ENCODE assay signal across 9 cellular contexts in the genomic region with DNA sequence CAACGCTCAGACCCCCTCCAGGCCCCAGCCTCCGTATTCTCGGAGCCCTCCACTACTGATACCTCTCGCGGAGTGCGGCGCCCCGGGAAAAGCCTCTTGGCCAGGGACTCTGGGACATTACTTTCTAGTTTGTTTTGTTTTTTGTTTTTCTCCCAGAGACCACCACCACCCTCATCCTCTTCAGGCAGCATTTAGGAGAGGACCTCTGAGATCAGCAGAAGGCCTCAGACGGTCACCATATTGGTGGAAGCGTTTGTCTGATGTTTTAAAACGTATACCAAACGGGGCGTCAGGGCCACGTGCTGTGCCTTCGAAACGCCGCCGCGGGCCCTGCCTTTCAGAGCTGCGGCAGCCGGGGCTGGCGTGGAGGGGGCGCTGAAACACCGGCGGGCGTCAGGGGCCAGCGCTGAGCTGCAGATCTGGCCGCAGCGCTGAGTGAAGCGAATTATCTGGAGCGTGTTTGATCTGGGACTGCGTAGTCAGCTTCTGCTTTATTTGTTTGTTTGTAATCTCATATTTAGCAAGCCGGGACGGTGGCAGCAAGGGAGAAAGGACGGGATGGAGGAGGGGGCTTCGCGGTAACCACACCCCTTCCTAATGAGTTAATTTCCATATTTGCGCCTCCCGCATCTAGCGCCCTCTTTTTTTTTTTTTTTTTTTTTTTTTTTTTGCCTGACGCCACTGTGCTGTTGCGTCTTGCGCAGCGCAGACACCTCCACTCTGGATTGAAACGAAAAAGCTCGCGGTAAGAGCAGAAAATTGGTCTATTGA. TPM values are rescaled to one million over a fixed set of nuclear protein-coding genes. Genes with fewer than 3 reads are reported as not detected.
DNase-seq lines count a peak whose midpoint lies in the region; ATAC-seq and TF ChIP-seq lines count a peak whose summit lies in the region.
"Had no signal": no experiment of that assay in that cellular context is flagged by ENCODE, and none has a peak within 500 bp of the region (broad histone marks: within the 10 kb centered on the region; RNA-seq: fewer than 3 reads in every experiment).

No MANE protein-coding gene starts in this region.

- CTCF ChIA-PET in CD8-positive, alpha-beta memory T cell (lab: Charles Lee), result no interaction called here
- CTCF ChIA-PET in PC-3 (lab: Charles Lee), result interaction anchor here (0.6 kb wide), 1 partner anchor 163 kb away, joined by 6 read pairs; no protein-coding TSS in a partner anchor

- peaks cover 90 to 97% of the 10 kb centered on the region in 2 donors for H3K27me3 Mint-ChIP-seq in CD8-positive, alpha-beta memory T cell
- peaks cover 100% of the 10 kb centered on the region for H3K27me3 Mint-ChIP-seq in nephron (ENCODE audit: low read depth)

- peak; percentile 15 to 32 (median 17) for TF ChIP-seq CTCF in nephron (IDR thresholded peaks at IDR 0.05; ENCODE audit: unreplicated experiment in 3 of 3)
- TF ChIP-seq CTCF in PC-3 (conservative IDR thresholded peaks at IDR 0.05; ENCODE audit: low read depth, low read length), result no peak

- POLR2A ChIA-PET in CD8-positive, alpha-beta memory T cell (lab: Charles Lee), result no interaction called here
- POLR2A ChIA-PET in PC-3 (lab: Charles Lee; ENCODE audit: unreplicated experiment), result no interaction called here

- H3K9me3 Mint-ChIP-seq in CD8-positive, alpha-beta memory T cell, result peaks cover 8 to 61% (median 49%) of the 10 kb centered on the region in 5 donors
- peaks cover 8% of the 10 kb centered on the region for H3K9me3 Mint-ChIP-seq in nephron

- H3K4me2 ChIP-seq in PC-3 (ENCODE audit: low read length), result no peak overlapping the region

- no peaks in the 10 kb centered on the region for H3K36me3 ChIP-seq in CD8-positive, alpha-beta memory T cell (ENCODE audit: insufficient read depth, low read length)
- H3K36me3 ChIP-seq in duodenal mucosa (ENCODE audit: control insufficient read depth in 1 of 2, insufficient read depth in 2 of 2, low read length in 2 of 2) (no peaks in the 10 kb centered on the region), PC-3 (ENCODE audit: low read depth, low read length) (no peaks in the 10 kb centered on the region)

- BruUV-seq in PC-3 (replicated peaks; lab: Mats Ljungman, UMichigan), result no TSS peak

- H4K20me1 ChIP-seq in PC-3 (ENCODE audit: low read length), result no peaks in the 10 kb centered on the region

- H3K36me3 Mint-ChIP-seq in CD8-positive, alpha-beta memory T cell, result peaks cover 0 to 5% (median 2%) of the 10 kb centered on the region in 3 donors
- H3K36me3 Mint-ChIP-seq in nephron (ENCODE audit: low read depth), result no peaks in the 10 kb centered on the region

- no peaks in the 10 kb centered on the region for H3K9me3 ChIP-seq in CD8-positive, alpha-beta memory T cell (ENCODE audit: low read length)
- no peaks in the 10 kb centered on the region for H3K9me3 ChIP-seq in duodenal mucosa (ENCODE audit: control insufficient read depth in 1 of 2, low read length in 2 of 2)
- H3K9me3 ChIP-seq in PC-3 (ENCODE audit: low read length), result no peaks in the 10 kb centered on the region

- ATAC-seq in HG03378 (IDR thresholded peaks at IDR 0.05; ENCODE audit: unreplicated experiment) (no peak), PC-3 (no peak)

- no peaks in the 10 kb centered on the region for H3K9me2 ChIP-seq in PC-3 (replicated peaks; ENCODE audit: low read length)

- H3K4me1 ChIP-seq in CD8-positive, alpha-beta memory T cell (ENCODE audit: insufficient read depth, low read length), result peaks cover 5% of the 10 kb centered on the region
- H3K4me1 ChIP-seq in duodenal mucosa (ENCODE audit: control insufficient read depth in 1 of 2, insufficient read depth in 2 of 2, low read length in 2 of 2) (peaks cover 5 to 6% of the 10 kb centered on the region in 2 donors), PC-3 (ENCODE audit: insufficient read depth, low read length) (no peaks in the 10 kb centered on the region)

- no peaks in the 10 kb centered on the region for H3K79me2 ChIP-seq in PC-3 (ENCODE audit: low read length)

- H3K27me3 ChIP-seq in CD8-positive, alpha-beta memory T cell (ENCODE audit: insufficient read depth, low read length, poor library complexity, severe bottlenecking), result peaks cover 75% of the 10 kb centered on the region
- peaks cover 85 to 92% of the 10 kb centered on the region in 2 donors for H3K27me3 ChIP-seq in duodenal mucosa (ENCODE audit: control insufficient read depth in 1 of 2, insufficient read depth in 2 of 2, low read length in 2 of 2)
- H3K27me3 ChIP-seq in PC-3 (ENCODE audit: low read length), result peaks cover 94% of the 10 kb centered on the region

- no peak overlapping the region for H2AFZ ChIP-seq in PC-3 (ENCODE audit: low read length)

- intact Hi-C loops in PC-3 (cut with micrococcal nuclease), result no loop called here

- H3K4me3 ChIP-seq in CD8-positive, alpha-beta memory T cell (ENCODE audit: low read length), result no peak overlapping the region
- H3K4me3 ChIP-seq in duodenal mucosa (ENCODE audit: low read depth in 1 of 2, low read length in 2 of 2) (peak overlapping the region; percentile 62 to 71), PC-3 (ENCODE audit: low read length) (no peak overlapping the region)

- H3K27ac Mint-ChIP-seq in CD8-positive, alpha-beta memory T cell, result no peak overlapping the region
- no peak overlapping the region for H3K27ac Mint-ChIP-seq in nephron

- H3K9ac ChIP-seq in duodenal mucosa (ENCODE audit: low read depth in 1 of 2, low read length in 2 of 2) (no peak overlapping the region), PC-3 (ENCODE audit: low read length) (no peak overlapping the region)

- peaks cover 13 to 21% (median 13%) of the 10 kb centered on the region in 3 donors for H3K4me1 Mint-ChIP-seq in CD8-positive, alpha-beta memory T cell
- H3K4me1 Mint-ChIP-seq in nephron, result peaks cover 21% of the 10 kb centered on the region

- peak overlapping the region; percentile 9 to 79 (median 57) for H3K4me3 Mint-ChIP-seq in CD8-positive, alpha-beta memory T cell
- peak overlapping the region; percentile 78 to 83 (median 80) for H3K4me3 Mint-ChIP-seq in nephron

- H3F3A ChIP-seq in PC-3 (ENCODE audit: low read length, unreplicated experiment), result no peaks in the 10 kb centered on the region

- no peak for DNase-seq in CD8-positive, alpha-beta memory T cell
- DNase-seq in NCI-H146 treated with DMSO at 0.1 percent for 48 hours (lab: John Stamatoyannopoulos, UW; ENCODE audit: unreplicated experiment), result peak; percentile 98
- DNase-seq in stimulated activated CD4-positive, alpha-beta T cell treated with anti-CD3 and anti-CD28 coated beads, Interleukin-2, amount 100 ng/mL, for 48 hours, result no peak
- DNase-seq in PC-3, result no peak
- no peak for DNase-seq in NCI-H226

- no peak overlapping the region for H3K27ac ChIP-seq in CD8-positive, alpha-beta memory T cell (ENCODE audit: low read depth, low read length)
- no peak overlapping the region for H3K27ac ChIP-seq in duodenal mucosa (ENCODE audit: low read depth, low read length)
- H3K27ac ChIP-seq in PC-3 (ENCODE audit: low read length), result no peak overlapping the region

RNA-seq across cellular contexts. Expression of a gene that starts 14.8 kb away (rescaled TPM):
- total RNA-seq in CD8-positive, alpha-beta memory T cell, result not detected
- polyA plus RNA-seq in CD8-positive, alpha-beta memory T cell, result not detected
- not detected in 2 replicates for total RNA-seq in PC-3 (2014; rRNA removed)
- total RNA-seq: T-helper 1 cell treated with Interleukin-12 subunit alpha and Interleukin-12 subunit beta and Interleukin-4 antibody, amounts not matched to agents 30 ng/mL and 1 ng/mL, for 36 hours had no signal

Comparison
In these comparisons a context has a peak if more than half of its experiments do, and no peak if none do; other contexts are left out.
1. H3K4me3 ChIP-seq: peak in duodenal mucosa (2 of 2); none in CD8-positive, alpha-beta memory T cell (single experiment) and PC-3 (single experiment).